In the genomic region with DNA sequence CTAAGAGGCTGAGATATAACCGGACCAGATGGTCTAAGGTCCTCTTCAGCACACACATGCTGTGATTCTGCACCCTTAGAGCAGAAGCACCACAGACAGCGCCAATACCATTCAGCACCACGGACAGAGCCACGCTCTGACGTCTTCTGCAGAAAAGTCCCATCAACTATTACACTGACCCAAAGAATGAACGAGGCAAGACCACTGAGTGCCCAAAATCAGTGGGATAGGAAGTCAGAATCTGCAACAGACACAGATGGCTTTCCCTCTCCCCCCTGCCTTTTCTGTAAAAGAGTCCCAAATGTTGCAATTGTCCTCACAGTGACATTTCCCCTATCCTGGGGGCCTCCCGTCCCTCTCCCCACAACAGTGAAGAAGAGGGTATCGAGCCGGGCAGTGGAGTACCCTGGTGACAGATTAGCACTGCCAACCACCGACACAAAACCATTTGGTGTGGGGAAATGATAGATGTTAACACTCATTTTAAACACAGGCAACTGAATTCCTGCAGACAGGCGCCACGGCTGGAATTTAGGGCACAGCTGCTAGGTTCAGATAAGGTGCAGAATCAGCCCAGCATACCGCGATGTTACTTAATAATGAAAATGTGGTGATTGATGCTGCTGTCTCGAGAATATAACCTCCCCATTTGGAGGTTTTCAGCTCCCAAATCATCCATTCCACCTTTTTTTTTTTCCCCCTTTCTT, we compare ENCODE assay signal across 1 cellular context.
TF ChIP-seq lines count a peak whose summit lies in the region.

No MANE protein-coding gene starts in this region.

TF ChIP-seq in HepG2, 621 proteins besides CTCF, POLR2A, EP300 and RAD21 (continued from another document and continues in another):
- TF ChIP-seq, protein P1, sequence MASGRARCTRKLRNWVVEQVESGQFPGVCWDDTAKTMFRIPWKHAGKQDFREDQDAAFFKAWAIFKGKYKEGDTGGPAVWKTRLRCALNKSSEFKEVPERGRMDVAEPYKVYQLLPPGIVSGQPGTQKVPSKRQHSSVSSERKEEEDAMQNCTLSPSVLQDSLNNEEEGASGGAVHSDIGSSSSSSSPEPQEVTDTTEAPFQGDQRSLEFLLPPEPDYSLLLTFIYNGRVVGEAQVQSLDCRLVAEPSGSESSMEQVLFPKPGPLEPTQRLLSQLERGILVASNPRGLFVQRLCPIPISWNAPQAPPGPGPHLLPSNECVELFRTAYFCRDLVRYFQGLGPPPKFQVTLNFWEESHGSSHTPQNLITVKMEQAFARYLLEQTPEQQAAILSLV (CRISPR knock-in tag; IDR thresholded peaks at IDR 0.05; ENCODE audit: borderline replicate concordance), result peak; percentile 99
- TF ChIP-seq RFX1 (IDR thresholded peaks at IDR 0.05), result no peak
- TF ChIP-seq, protein P2, sequence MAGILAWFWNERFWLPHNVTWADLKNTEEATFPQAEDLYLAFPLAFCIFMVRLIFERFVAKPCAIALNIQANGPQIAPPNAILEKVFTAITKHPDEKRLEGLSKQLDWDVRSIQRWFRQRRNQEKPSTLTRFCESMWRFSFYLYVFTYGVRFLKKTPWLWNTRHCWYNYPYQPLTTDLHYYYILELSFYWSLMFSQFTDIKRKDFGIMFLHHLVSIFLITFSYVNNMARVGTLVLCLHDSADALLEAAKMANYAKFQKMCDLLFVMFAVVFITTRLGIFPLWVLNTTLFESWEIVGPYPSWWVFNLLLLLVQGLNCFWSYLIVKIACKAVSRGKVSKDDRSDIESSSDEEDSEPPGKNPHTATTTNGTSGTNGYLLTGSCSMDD (CRISPR knock-in tag; IDR thresholded peaks at IDR 0.05), result peak; percentile 98
- TF ChIP-seq, protein P3, sequence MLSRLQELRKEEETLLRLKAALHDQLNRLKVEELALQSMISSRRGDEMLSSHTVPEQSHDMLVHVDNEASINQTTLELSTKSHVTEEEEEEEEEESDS (CRISPR knock-in tag; IDR thresholded peaks at IDR 0.05; ENCODE audit: borderline replicate concordance), result peak; percentile 99
- TF ChIP-seq ZNF549 (CRISPR knock-in tag; IDR thresholded peaks at IDR 0.05), result peak; percentile 90
- TF ChIP-seq GPN1 (CRISPR knock-in tag; IDR thresholded peaks at IDR 0.05; ENCODE audit: borderline replicate concordance), result peak; percentile 99
- TF ChIP-seq ZFP36 (IDR thresholded peaks at IDR 0.05; ENCODE audit: borderline replicate concordance, low read depth, low read length, partially characterized antibody), result no peak
- TF ChIP-seq ZNF816 (CRISPR knock-in tag; IDR thresholded peaks at IDR 0.05; ENCODE audit: borderline replicate concordance), result peak; percentile 97; the same call in 1 of the 2 replicates
- TF ChIP-seq U2AF2 (IDR thresholded peaks at IDR 0.05; ENCODE audit: low read depth, low read length), result no peak
- peak; percentile 99 for TF ChIP-seq KLF9 (CRISPR knock-in tag; IDR thresholded peaks at IDR 0.05; ENCODE audit: low read depth)
- peak; percentile 99; the same call in 1 of the 2 replicates for TF ChIP-seq ZNF772 (CRISPR knock-in tag; IDR thresholded peaks at IDR 0.05)
- peak; percentile 70; the same call in 1 of the 2 replicates for TF ChIP-seq PAWR (CRISPR knock-in tag; IDR thresholded peaks at IDR 0.05; ENCODE audit: borderline replicate concordance)
- TF ChIP-seq TBX3 (IDR thresholded peaks at IDR 0.05; ENCODE audit: borderline replicate concordance), result no peak
- peak; percentile 98 for TF ChIP-seq CHCHD3 (CRISPR knock-in tag; IDR thresholded peaks at IDR 0.05)
- TF ChIP-seq CAMTA2 (CRISPR knock-in tag; IDR thresholded peaks at IDR 0.05; ENCODE audit: borderline replicate concordance), result peak; percentile 99; the same call in 1 of the 2 replicates
- TF ChIP-seq ZIK1 (CRISPR knock-in tag; IDR thresholded peaks at IDR 0.05; ENCODE audit: borderline replicate concordance, low read depth), result peak; percentile 100
- TF ChIP-seq, protein P4, sequence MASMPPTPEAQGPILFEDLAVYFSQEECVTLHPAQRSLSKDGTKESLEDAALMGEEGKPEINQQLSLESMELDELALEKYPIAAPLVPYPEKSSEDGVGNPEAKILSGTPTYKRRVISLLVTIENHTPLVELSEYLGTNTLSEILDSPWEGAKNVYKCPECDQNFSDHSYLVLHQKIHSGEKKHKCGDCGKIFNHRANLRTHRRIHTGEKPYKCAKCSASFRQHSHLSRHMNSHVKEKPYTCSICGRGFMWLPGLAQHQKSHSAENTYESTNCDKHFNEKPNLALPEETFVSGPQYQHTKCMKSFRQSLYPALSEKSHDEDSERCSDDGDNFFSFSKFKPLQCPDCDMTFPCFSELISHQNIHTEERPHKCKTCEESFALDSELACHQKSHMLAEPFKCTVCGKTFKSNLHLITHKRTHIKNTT (CRISPR knock-in tag; IDR thresholded peaks at IDR 0.05), result no peak
- TF ChIP-seq ZNF562 (CRISPR knock-in tag; IDR thresholded peaks at IDR 0.05; ENCODE audit: borderline replicate concordance), result peak; percentile 50; the same call in 1 of the 2 replicates
- peak; percentile 100 for TF ChIP-seq GLI4 (CRISPR knock-in tag; IDR thresholded peaks at IDR 0.05; ENCODE audit: borderline replicate concordance)
- peak; percentile 99 for TF ChIP-seq ZSCAN30 (CRISPR knock-in tag; IDR thresholded peaks at IDR 0.05)
- no peak for TF ChIP-seq SP1 (IDR thresholded peaks at IDR 0.05)
- peak; percentile 88 for TF ChIP-seq SP1 (CRISPR knock-in tag; IDR thresholded peaks at IDR 0.05)
- TF ChIP-seq CBX1 (IDR thresholded peaks at IDR 0.05; ENCODE audit: low read depth), result no peak
- peak; percentile 98; the same call in 1 of the 2 replicates for TF ChIP-seq ZC3H4 (CRISPR knock-in tag; IDR thresholded peaks at IDR 0.05; ENCODE audit: borderline replicate concordance)
- peak; percentile 88; the same call in 1 of the 2 replicates for TF ChIP-seq HOXA7 (CRISPR knock-in tag; IDR thresholded peaks at IDR 0.05)
- TF ChIP-seq ZNF567 (CRISPR knock-in tag; IDR thresholded peaks at IDR 0.05; ENCODE audit: borderline replicate concordance), result no peak
- TF ChIP-seq ZNF777 (CRISPR knock-in tag; IDR thresholded peaks at IDR 0.05), result peak; percentile 93
- no peak for TF ChIP-seq HDAC6 (IDR thresholded peaks at IDR 0.05; ENCODE audit: low read depth, low read length)
- TF ChIP-seq PTBP1 (IDR thresholded peaks at IDR 0.05; ENCODE audit: low read depth, low read length, poor library complexity, severe bottlenecking), result no peak
- peak; percentile 97 for TF ChIP-seq ZFAT (CRISPR knock-in tag; conservative IDR thresholded peaks at IDR 0.05)
- peak; percentile 100 for TF ChIP-seq AHR (CRISPR knock-in tag; IDR thresholded peaks at IDR 0.05)
- TF ChIP-seq, protein P5, sequence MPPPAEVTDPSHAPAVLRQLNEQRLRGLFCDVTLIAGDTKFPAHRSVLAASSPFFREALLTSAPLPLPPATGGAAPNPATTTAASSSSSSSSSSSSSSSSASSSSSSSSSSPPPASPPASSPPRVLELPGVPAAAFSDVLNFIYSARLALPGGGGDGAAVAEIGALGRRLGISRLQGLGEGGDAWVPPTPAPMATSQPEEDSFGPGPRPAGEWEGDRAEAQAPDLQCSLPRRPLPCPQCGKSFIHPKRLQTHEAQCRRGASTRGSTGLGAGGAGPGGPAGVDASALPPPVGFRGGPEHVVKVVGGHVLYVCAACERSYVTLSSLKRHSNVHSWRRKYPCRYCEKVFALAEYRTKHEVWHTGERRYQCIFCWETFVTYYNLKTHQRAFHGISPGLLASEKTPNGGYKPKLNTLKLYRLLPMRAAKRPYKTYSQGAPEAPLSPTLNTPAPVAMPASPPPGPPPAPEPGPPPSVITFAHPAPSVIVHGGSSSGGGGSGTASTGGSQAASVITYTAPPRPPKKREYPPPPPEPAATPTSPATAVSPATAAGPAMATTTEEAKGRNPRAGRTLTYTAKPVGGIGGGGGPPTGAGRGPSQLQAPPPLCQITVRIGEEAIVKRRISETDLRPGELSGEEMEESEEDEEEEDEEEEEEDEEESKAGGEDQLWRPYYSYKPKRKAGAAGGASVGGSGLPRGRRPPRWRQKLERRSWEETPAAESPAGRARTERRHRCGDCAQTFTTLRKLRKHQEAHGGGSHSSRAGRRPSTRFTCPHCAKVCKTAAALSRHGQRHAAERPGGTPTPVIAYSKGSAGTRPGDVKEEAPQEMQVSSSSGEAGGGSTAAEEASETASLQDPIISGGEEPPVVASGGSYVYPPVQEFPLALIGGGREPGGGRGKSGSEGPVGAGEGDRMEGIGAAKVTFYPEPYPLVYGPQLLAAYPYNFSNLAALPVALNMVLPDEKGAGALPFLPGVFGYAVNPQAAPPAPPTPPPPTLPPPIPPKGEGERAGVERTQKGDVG (CRISPR knock-in tag; IDR thresholded peaks at IDR 0.05; ENCODE audit: borderline replicate concordance), result peak; percentile 78; the same call in 1 of the 2 replicates
- TF ChIP-seq ZNF10 (CRISPR knock-in tag; IDR thresholded peaks at IDR 0.05; ENCODE audit: borderline replicate concordance, low read depth), result no peak
- TF ChIP-seq MED13 (CRISPR knock-in tag; IDR thresholded peaks at IDR 0.05), result peak; percentile 99
- TF ChIP-seq ZNF331 (CRISPR knock-in tag; IDR thresholded peaks at IDR 0.05), result peak; percentile 99
- TF ChIP-seq PITX1 (CRISPR knock-in tag; IDR thresholded peaks at IDR 0.05), result peak; percentile 91
- peak; percentile 97; the same call in 1 of the 2 replicates for TF ChIP-seq ZNF180 (CRISPR knock-in tag; IDR thresholded peaks at IDR 0.05; ENCODE audit: borderline replicate concordance, low read depth)
- TF ChIP-seq, protein P6, sequence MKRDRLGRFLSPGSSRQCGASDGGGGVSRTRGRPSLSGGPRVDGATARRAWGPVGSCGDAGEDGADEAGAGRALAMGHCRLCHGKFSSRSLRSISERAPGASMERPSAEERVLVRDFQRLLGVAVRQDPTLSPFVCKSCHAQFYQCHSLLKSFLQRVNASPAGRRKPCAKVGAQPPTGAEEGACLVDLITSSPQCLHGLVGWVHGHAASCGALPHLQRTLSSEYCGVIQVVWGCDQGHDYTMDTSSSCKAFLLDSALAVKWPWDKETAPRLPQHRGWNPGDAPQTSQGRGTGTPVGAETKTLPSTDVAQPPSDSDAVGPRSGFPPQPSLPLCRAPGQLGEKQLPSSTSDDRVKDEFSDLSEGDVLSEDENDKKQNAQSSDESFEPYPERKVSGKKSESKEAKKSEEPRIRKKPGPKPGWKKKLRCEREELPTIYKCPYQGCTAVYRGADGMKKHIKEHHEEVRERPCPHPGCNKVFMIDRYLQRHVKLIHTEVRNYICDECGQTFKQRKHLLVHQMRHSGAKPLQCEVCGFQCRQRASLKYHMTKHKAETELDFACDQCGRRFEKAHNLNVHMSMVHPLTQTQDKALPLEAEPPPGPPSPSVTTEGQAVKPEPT (CRISPR knock-in tag; IDR thresholded peaks at IDR 0.05; ENCODE audit: low read depth), result peak; percentile 95
- TF ChIP-seq ZNF616 (CRISPR knock-in tag; IDR thresholded peaks at IDR 0.05; ENCODE audit: low read depth), result peak; percentile 98
- TF ChIP-seq IRX3 (CRISPR knock-in tag; IDR thresholded peaks at IDR 0.05; ENCODE audit: borderline replicate concordance, low read depth), result peak; percentile 100
- peak; percentile 95 for TF ChIP-seq ZFP82 (CRISPR knock-in tag; IDR thresholded peaks at IDR 0.05; ENCODE audit: borderline replicate concordance)
- TF ChIP-seq, protein P7, sequence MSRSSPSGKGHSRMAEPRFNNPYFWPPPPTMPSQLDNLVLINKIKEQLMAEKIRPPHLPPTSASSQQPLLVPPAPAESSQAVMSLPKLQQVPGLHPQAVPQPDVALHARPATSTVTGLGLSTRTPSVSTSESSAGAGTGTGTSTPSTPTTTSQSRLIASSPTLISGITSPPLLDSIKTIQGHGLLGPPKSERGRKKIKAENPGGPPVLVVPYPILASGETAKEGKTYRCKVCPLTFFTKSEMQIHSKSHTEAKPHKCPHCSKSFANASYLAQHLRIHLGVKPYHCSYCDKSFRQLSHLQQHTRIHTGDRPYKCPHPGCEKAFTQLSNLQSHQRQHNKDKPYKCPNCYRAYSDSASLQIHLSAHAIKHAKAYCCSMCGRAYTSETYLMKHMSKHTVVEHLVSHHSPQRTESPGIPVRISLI (CRISPR knock-in tag; IDR thresholded peaks at IDR 0.05; ENCODE audit: borderline replicate concordance), result no peak
- no peak for TF ChIP-seq SRF (IDR thresholded peaks at IDR 0.05; ENCODE audit: low read depth, low read length)
- no peak for TF ChIP-seq ZNF569 (CRISPR knock-in tag; IDR thresholded peaks at IDR 0.05; ENCODE audit: borderline replicate concordance)
- TF ChIP-seq ZNF33A (CRISPR knock-in tag; IDR thresholded peaks at IDR 0.05; ENCODE audit: borderline replicate concordance), result no peak; the same call in 1 of the 2 replicates
- peak; percentile 85 for TF ChIP-seq SOX5 (CRISPR knock-in tag; IDR thresholded peaks at IDR 0.05; ENCODE audit: borderline replicate concordance)
- TF ChIP-seq ZNF441 (CRISPR knock-in tag; IDR thresholded peaks at IDR 0.05; ENCODE audit: borderline replicate concordance), result peak; percentile 99
- TF ChIP-seq, protein P8, sequence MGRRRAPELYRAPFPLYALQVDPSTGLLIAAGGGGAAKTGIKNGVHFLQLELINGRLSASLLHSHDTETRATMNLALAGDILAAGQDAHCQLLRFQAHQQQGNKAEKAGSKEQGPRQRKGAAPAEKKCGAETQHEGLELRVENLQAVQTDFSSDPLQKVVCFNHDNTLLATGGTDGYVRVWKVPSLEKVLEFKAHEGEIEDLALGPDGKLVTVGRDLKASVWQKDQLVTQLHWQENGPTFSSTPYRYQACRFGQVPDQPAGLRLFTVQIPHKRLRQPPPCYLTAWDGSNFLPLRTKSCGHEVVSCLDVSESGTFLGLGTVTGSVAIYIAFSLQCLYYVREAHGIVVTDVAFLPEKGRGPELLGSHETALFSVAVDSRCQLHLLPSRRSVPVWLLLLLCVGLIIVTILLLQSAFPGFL (CRISPR knock-in tag; IDR thresholded peaks at IDR 0.05), result peak; percentile 99; the same call in 1 of the 2 replicates
- TF ChIP-seq, protein P9, sequence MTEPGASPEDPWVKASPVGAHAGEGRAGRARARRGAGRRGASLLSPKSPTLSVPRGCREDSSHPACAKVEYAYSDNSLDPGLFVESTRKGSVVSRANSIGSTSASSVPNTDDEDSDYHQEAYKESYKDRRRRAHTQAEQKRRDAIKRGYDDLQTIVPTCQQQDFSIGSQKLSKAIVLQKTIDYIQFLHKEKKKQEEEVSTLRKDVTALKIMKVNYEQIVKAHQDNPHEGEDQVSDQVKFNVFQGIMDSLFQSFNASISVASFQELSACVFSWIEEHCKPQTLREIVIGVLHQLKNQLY (CRISPR knock-in tag; IDR thresholded peaks at IDR 0.05), result peak; percentile 95
- TF ChIP-seq, protein P10, sequence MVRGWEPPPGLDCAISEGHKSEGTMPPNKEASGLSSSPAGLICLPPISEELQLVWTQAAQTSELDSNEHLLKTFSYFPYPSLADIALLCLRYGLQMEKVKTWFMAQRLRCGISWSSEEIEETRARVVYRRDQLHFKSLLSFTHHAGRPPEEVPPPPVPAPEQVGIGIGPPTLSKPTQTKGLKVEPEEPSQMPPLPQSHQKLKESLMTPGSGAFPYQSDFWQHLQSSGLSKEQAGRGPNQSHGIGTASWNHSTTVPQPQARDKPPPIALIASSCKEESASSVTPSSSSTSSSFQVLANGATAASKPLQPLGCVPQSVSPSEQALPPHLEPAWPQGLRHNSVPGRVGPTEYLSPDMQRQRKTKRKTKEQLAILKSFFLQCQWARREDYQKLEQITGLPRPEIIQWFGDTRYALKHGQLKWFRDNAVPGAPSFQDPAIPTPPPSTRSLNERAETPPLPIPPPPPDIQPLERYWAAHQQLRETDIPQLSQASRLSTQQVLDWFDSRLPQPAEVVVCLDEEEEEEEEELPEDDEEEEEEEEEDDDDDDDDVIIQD (CRISPR knock-in tag; IDR thresholded peaks at IDR 0.05; ENCODE audit: low read depth), result peak; percentile 98
- peak; percentile 99 for TF ChIP-seq ATAD3A (CRISPR knock-in tag; IDR thresholded peaks at IDR 0.05)
- TF ChIP-seq PHF5A (CRISPR knock-in tag; IDR thresholded peaks at IDR 0.05; ENCODE audit: low read depth, unreplicated experiment), result peak; percentile 93
- TF ChIP-seq KLF15 (CRISPR knock-in tag; IDR thresholded peaks at IDR 0.05; ENCODE audit: borderline replicate concordance), result peak; percentile 99
- peak; percentile 60; the same call in 1 of the 2 replicates for TF ChIP-seq SP2 (CRISPR knock-in tag; IDR thresholded peaks at IDR 0.05)
- TF ChIP-seq ZSCAN12 (CRISPR knock-in tag; IDR thresholded peaks at IDR 0.05), result peak; percentile 100
- peak; percentile 100 for TF ChIP-seq ZNF589 (CRISPR knock-in tag; conservative IDR thresholded peaks at IDR 0.05)
